In genomic region chr11:67429038-67429668, GRCh38 we compare ENCODE assay signal across 9 cellular contexts. TPM values are rescaled to one million over a fixed set of nuclear protein-coding genes. Genes with fewer than 3 reads are reported as not detected.
DNase-seq lines count a peak whose midpoint lies in the region; ATAC-seq and TF ChIP-seq lines count a peak whose summit lies in the region.
"Had no signal": no experiment of that assay in that cellular context is flagged by ENCODE, and none has a peak within 500 bp of the region (broad histone marks: within the 10 kb centered on the region; RNA-seq: fewer than 3 reads in every experiment).

No MANE protein-coding gene starts in this region.

- peaks cover 17% of the 10 kb centered on the region for H3K36me3 Mint-ChIP-seq in T-helper 2 cell treated with Interferon-gamma antibody and Interleukin-4, amounts not matched to agents 5 μg/mL and 100 μg/mL, for 36 hours (ENCODE audit: low read depth)

- H3K27ac ChIP-seq in adrenal gland (peak overlapping the region in 4 of 5 donors; percentile 78 to 94 (median 86)), suprapubic skin (peak overlapping the region; percentile 96)

- peak overlapping the region; percentile 97 for H3K27ac Mint-ChIP-seq in T-helper 2 cell treated with Interferon-gamma antibody and Interleukin-4, amounts not matched to agents 5 μg/mL and 100 μg/mL, for 36 hours

- peaks cover 34% of the 10 kb centered on the region for H3K4me1 Mint-ChIP-seq in T-helper 2 cell treated with Interferon-gamma antibody and Interleukin-4, amounts not matched to agents 5 μg/mL and 100 μg/mL, for 36 hours (ENCODE audit: low read depth)

- no peak for DNase-seq in T-helper 2 cell treated with Interferon-gamma antibody and Interleukin-4, amounts not matched to agents 5 μg/mL and 100 μg/mL, for 36 hours (ENCODE audit: low spot score)
- DNase-seq in T-helper 2 cell (no peak), adrenal gland (no peak), left colon (no peak), suprapubic skin (ENCODE audit: low spot score in 2 of 2) (no peak), C1 segment of cervical spinal cord (lab: John Stamatoyannopoulos, UW) (no peak)

- ATAC-seq in left colon (peak; percentile 2), GM19023 (IDR thresholded peaks at IDR 0.05; ENCODE audit: unreplicated experiment) (no peak), GM19463 (IDR thresholded peaks at IDR 0.05; ENCODE audit: unreplicated experiment) (no peak)

- peaks cover 15% of the 10 kb centered on the region in 2 donors for H3K4me1 ChIP-seq in adrenal gland (replicated peaks in 1 of 2)
- H3K4me1 ChIP-seq in suprapubic skin: peaks cover 35% of the 10 kb centered on the region

- intact Hi-C loops in adrenal gland (cut with DNase I) (no loop called here), left colon (cut with DNase I, micrococcal nuclease) (no loop called here)

- WGBS in adrenal gland, 4 donors: 34 to 46% (median 42%) methylated on average over 6 to 12 of the region's 12 CpGs
- 58% methylated on average over 5 of the region's 12 CpGs for WGBS in suprapubic skin

- H3K4me3 ChIP-seq in adrenal gland: peak overlapping the region; percentile 35 to 98 (median 77)
- peak overlapping the region; percentile 95 for H3K4me3 ChIP-seq in suprapubic skin

- H3K9me3 Mint-ChIP-seq in T-helper 2 cell treated with Interferon-gamma antibody and Interleukin-4, amounts not matched to agents 5 μg/mL and 100 μg/mL, for 36 hours: no peaks in the 10 kb centered on the region

- H3K4me3 Mint-ChIP-seq in T-helper 2 cell treated with Interferon-gamma antibody and Interleukin-4, amounts not matched to agents 5 μg/mL and 100 μg/mL, for 36 hours: peak overlapping the region; percentile 97

- H3K27me3 ChIP-seq in adrenal gland (no peaks in the 10 kb centered on the region), suprapubic skin (no peaks in the 10 kb centered on the region)

- H3K36me3 ChIP-seq in adrenal gland (replicated peaks in 1 of 2) (peaks cover 0 to 31% of the 10 kb centered on the region in 2 donors), suprapubic skin (peaks cover 32% of the 10 kb centered on the region)

- no peak for TF ChIP-seq EP300 in suprapubic skin (IDR thresholded peaks at IDR 0.05)

- TF ChIP-seq POLR2A in adrenal gland (IDR thresholded peaks at IDR 0.05) (no peak), suprapubic skin (IDR thresholded peaks at IDR 0.05) (no peak)

- TF ChIP-seq CTCF in adrenal gland (IDR thresholded peaks at IDR 0.05) (no peak), suprapubic skin (IDR thresholded peaks at IDR 0.05) (no peak)

- H3K9me3 ChIP-seq in adrenal gland (replicated peaks in 1 of 3) (no peaks in the 10 kb centered on the region), suprapubic skin (no peaks in the 10 kb centered on the region)

- no peaks in the 10 kb centered on the region for H3K27me3 Mint-ChIP-seq in T-helper 2 cell treated with Interferon-gamma antibody and Interleukin-4, amounts not matched to agents 5 μg/mL and 100 μg/mL, for 36 hours (ENCODE audit: low read depth)

RNA-seq across cellular contexts. Expression of gene RPS6KB2, which starts 0.9 kb away (rescaled TPM):
- 10 to 100 TPM; 37.4 to 96.6 (median 50.0) TPM for total RNA-seq in adrenal gland
- 100 to 1,000 TPM in 1 of 3 donors, 10 to 100 TPM in 2; 36.6 to 111 (median 78.6) TPM for polyA plus RNA-seq in adrenal gland
- total RNA-seq in left colon: 10 to 100 TPM; 45.3 to 47.4 TPM
- 100 to 1,000 TPM; 147 to 193 (median 158) TPM for total RNA-seq in suprapubic skin

RNA-seq across cellular contexts. Expression of gene PTPRCAP, which starts 8.3 kb away (rescaled TPM):
- total RNA-seq in adrenal gland (1 to 10 TPM; 1.2 to 7.5 (median 3.9) TPM), left colon (10 to 100 TPM in 1 of 2 donors, 1 to 10 TPM in 1; 7.1 to 11.2 TPM), suprapubic skin (1 to 10 TPM in 2 of 4 donors, under 1 TPM in 2; 0.59 to 4.3 (median 2.0) TPM)
- 10 to 100 TPM in 1 of 3 donors, 1 to 10 TPM in 1, under 1 TPM in 1; 0.57 to 13.4 (median 8.0) TPM for polyA plus RNA-seq in adrenal gland

RNA-seq across cellular contexts. Expression of gene CARNS1, which starts 13.7 kb away (rescaled TPM):
- total RNA-seq in adrenal gland: under 1 TPM in 7 of 8 donors, not detected in 1; 0.10 to 0.80 (median 0.32) TPM
- polyA plus RNA-seq in adrenal gland: under 1 TPM; 0.37 to 0.56 (median 0.51) TPM
- 1 to 10 TPM in 1 of 2 donors, under 1 TPM in 1; 0.61 to 2.5 TPM for total RNA-seq in left colon
- under 1 TPM; 0.21 to 0.94 (median 0.74) TPM for total RNA-seq in suprapubic skin

RNA-seq across cellular contexts. Expression of gene CORO1B, which starts 14.1 kb away (rescaled TPM):
- total RNA-seq in adrenal gland (100 to 1,000 TPM in 5 of 8 donors, 10 to 100 TPM in 3; 65.1 to 142 (median 102) TPM), left colon (100 to 1,000 TPM; 195 to 230 TPM), suprapubic skin (10 to 100 TPM; 46.7 to 64.2 (median 47.1) TPM)
- polyA plus RNA-seq in adrenal gland: 100 to 1,000 TPM in 2 of 3 donors, 10 to 100 TPM in 1; 28.9 to 159 (median 141) TPM

RNA-seq across cellular contexts. Expression of gene GPR152, which starts 23.4 kb away (rescaled TPM):
- total RNA-seq in adrenal gland (under 1 TPM in 1 of 8 donors, not detected in 7; 0.18 TPM), left colon (not detected), suprapubic skin (under 1 TPM in 1 of 4 donors, not detected in 3; 0.34 TPM)
- not detected for polyA plus RNA-seq in adrenal gland
- total RNA-seq: M059J had no signal
